Comparison of ENCODE assay signal across 20 cellular contexts in the genomic region with DNA sequence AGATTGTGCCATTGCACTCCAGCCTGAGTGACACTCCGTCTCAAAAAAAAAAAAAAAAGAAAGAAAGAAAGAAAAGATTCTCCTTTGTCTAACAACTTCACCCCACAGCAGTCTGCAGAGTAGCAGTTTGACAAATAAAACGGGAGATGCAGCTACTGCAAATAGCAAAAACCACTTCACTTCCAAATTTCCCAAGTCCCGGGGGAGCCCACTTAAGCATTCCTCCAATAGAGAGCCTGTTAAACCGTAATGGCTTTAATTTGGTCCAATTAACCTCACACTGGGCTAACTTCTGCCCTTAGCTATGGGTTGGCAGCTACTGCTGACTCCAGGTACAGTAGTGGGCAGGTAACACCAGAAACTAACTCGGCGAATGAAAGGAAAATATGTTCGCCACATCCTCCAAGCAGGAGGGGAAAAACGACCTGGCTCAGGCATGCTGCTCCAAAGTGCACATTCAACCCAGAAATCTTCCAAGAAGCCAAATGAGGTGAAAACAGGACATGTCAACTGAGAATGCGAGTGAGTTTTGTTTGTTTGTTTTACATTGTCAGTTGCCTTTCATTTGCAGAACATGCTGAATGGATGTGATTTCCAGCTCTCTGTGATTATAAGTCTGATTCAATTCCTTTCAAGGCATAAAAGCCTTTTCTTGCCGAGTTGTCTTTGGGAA.
DNase-seq lines count a peak whose midpoint lies in the region; ATAC-seq and TF ChIP-seq lines count a peak whose summit lies in the region.
"Had no signal": no experiment of that assay in that cellular context is flagged by ENCODE, and none has a peak within 500 bp of the region (broad histone marks: within the 10 kb centered on the region; RNA-seq: fewer than 3 reads in every experiment).

No MANE protein-coding gene starts in this region.

- peak; percentile 6 for DNase-seq in NCI-H345 (lab: John Stamatoyannopoulos, UW)
- DNase-seq in NCI-H345 treated with DMSO at 0.1 percent for 48 hours (lab: John Stamatoyannopoulos, UW; ENCODE audit: unreplicated experiment) = no peak
- DNase-seq in NCI-H69 (lab: John Stamatoyannopoulos, UW) = peak; percentile 99
- peak; percentile 65 for DNase-seq in endodermal cell
- DNase-seq in sciatic nerve (ENCODE audit: low spot score) = no peak
- no peak for DNase-seq in medulla oblongata (ENCODE audit: extremely low spot score)
- DNase-seq in DMS153 treated with DMSO at 0.1 percent for 48 hours (lab: John Stamatoyannopoulos, UW; ENCODE audit: unreplicated experiment) = no peak
- DNase-seq: ACHN; CD4-positive, alpha-beta T cell; cortex of kidney; H7; MV-4-11; NCI-H526; RPMI8226; stimulated activated naive CD8-positive, alpha-beta T cell treated with anti-CD3 and anti-CD28 coated beads, Interleukin-15, Interleukin-2, amounts not matched to agents 100 U/mL and 50 U/mL, for 24 hours; uterus had no signal

- peak; percentile 25 for ATAC-seq in sciatic nerve
- ATAC-seq in HG03159 (IDR thresholded peaks at IDR 0.05; ENCODE audit: unreplicated experiment) = no peak
- ATAC-seq: GM12878; stimulated activated naive CD8-positive, alpha-beta T cell treated with anti-CD3 and anti-CD28 coated beads, Interleukin-15, Interleukin-2, amounts not matched to agents 100 U/mL and 50 U/mL, for 24 hours had no signal

- H3K27me3 Mint-ChIP-seq in endodermal cell (ENCODE audit: insufficient read depth) = peaks cover 78% of the 10 kb centered on the region
- H3K27me3 Mint-ChIP-seq: CD4-positive, alpha-beta T cell had no signal

- H3K27ac Mint-ChIP-seq in endodermal cell = no peak overlapping the region
- H3K27ac Mint-ChIP-seq: CD4-positive, alpha-beta T cell; IgD-negative memory B cell had no signal

- intact Hi-C loops in sciatic nerve (cut with DNase I) = no loop called here

- H3K27me3 ChIP-seq in endodermal cell (ENCODE audit: control insufficient read depth, insufficient read depth, low read length, poor library complexity, severe bottlenecking) = peaks cover 20% of the 10 kb centered on the region
- H3K27me3 ChIP-seq: uterus had no signal

- H3K4me1 Mint-ChIP-seq in endodermal cell = peaks cover 35% of the 10 kb centered on the region
- H3K4me1 Mint-ChIP-seq: IgD-negative memory B cell had no signal

- peak overlapping the region; percentile 15 for H3K4me3 Mint-ChIP-seq in endodermal cell
- H3K4me3 Mint-ChIP-seq: CD4-positive, alpha-beta T cell; IgD-negative memory B cell had no signal

- H3K36me3 ChIP-seq in endodermal cell (ENCODE audit: control insufficient read depth, insufficient read depth, low read length) = no peaks in the 10 kb centered on the region
- H3K36me3 ChIP-seq: uterus had no signal

- H3K9me3 Mint-ChIP-seq in endodermal cell = no peaks in the 10 kb centered on the region
- H3K9me3 Mint-ChIP-seq: CD4-positive, alpha-beta T cell; IgD-negative memory B cell had no signal

- H3K4me3 ChIP-seq in endodermal cell (ENCODE audit: low read length) = no peak overlapping the region
- H3K4me3 ChIP-seq: GM12878, skin epidermis, uterus had no signal

- H3K9me3 ChIP-seq in endodermal cell (ENCODE audit: control insufficient read depth, low read length) = no peaks in the 10 kb centered on the region
- H3K9me3 ChIP-seq: uterus had no signal

- H3K27ac ChIP-seq in endodermal cell (ENCODE audit: low read depth, low read length) = no peak overlapping the region
- H3K27ac ChIP-seq: skin epidermis, uterus had no signal

- TF ChIP-seq CTCF in endodermal cell (conservative IDR thresholded peaks at IDR 0.05) = no peak

- WGBS in endodermal cell (ENCODE audit: insufficient coverage in 1 of 2, insufficient read length in 1 of 2), 2 experiments = 22 to 43% methylated on average over 7 to 10 of the region's 10 CpGs

- H3K4me1 ChIP-seq in endodermal cell (ENCODE audit: control insufficient read depth, insufficient read depth, low read length) = peaks cover 3% of the 10 kb centered on the region
- H3K4me1 ChIP-seq: uterus had no signal

- no peak overlapping the region for H3K9ac ChIP-seq in endodermal cell (ENCODE audit: extremely low read depth, low read length, poor library complexity, severe bottlenecking)

- H3K36me3 Mint-ChIP-seq in endodermal cell (ENCODE audit: low read depth) = no peaks in the 10 kb centered on the region

Comparison
In these comparisons a context has a peak if more than half of its experiments do, and no peak if none do; other contexts are left out.
1. DNase-seq: peak in NCI-H345 (single experiment), NCI-H69 (single experiment) and endodermal cell (single experiment); none in NCI-H345 treated with DMSO at 0.1 percent for 48 hours (single experiment), sciatic nerve (single experiment), medulla oblongata (single experiment) and DMS153 treated with DMSO at 0.1 percent for 48 hours (single experiment).